In genomic region chr15:47784820-47785219, GRCh38 we compare ENCODE assay signal across 28 cellular contexts.
A peak's percentile ranks its signal among the peaks of the same experiment; 100 is the strongest.
DNase-seq lines count a peak whose midpoint lies in the region; ATAC-seq and TF ChIP-seq lines count a peak whose summit lies in the region.
"Had no signal": no experiment of that assay in that cellular context is flagged by ENCODE, and none has a peak within 500 bp of the region (broad histone marks: within the 10 kb centered on the region; RNA-seq: fewer than 3 reads in every experiment).

No MANE protein-coding gene starts in this region.

- intact Hi-C loops in left lung (cut with DNase I) = no loop called here
- intact Hi-C loops in thyroid gland (cut with DNase I) = no loop called here

- no peak overlapping the region for H3K27ac ChIP-seq in left lung
- peak overlapping the region in 2 of 3 donors; percentile 34 to 46 for H3K27ac ChIP-seq in thyroid gland
- H3K27ac ChIP-seq: 22Rv1; A549; BLaER1; BLaER1 treated with 17β-estradiol and CSF1 and Interleukin-3, amounts not matched to agents 10 nM and 100 nM; C4-2B had no signal

- no peak for TF ChIP-seq POLR2A in thyroid gland (IDR thresholded peaks at IDR 0.05)

- no peak overlapping the region for H3K4me3 ChIP-seq in left lung
- no peak overlapping the region for H3K4me3 ChIP-seq in thyroid gland (replicated peaks in 1 of 3)
- H3K4me3 ChIP-seq: A549; BLaER1; BLaER1 treated with 17β-estradiol and CSF1 and Interleukin-3, amounts not matched to agents 10 nM and 100 nM had no signal

- H3K9me3 ChIP-seq in left lung (no peaks in the 10 kb centered on the region), thyroid gland (no peaks in the 10 kb centered on the region)
- H3K9me3 ChIP-seq: A549, BE2C, Caco-2 had no signal

- no peaks in the 10 kb centered on the region for H3K36me3 ChIP-seq in left lung
- no peaks in the 10 kb centered on the region for H3K36me3 ChIP-seq in thyroid gland
- H3K36me3 ChIP-seq: BE2C; BLaER1; BLaER1 treated with 17β-estradiol and CSF1 and Interleukin-3, amounts not matched to agents 10 nM and 100 nM had no signal

- in situ Hi-C loops in ACHN (cut with HindIII; ENCODE audit: low pct_ligation_motif_present, low pct_unique_long_range_greater_than_20kb, low sequenced_read_pairs) = no loop called here

- H3K4me1 ChIP-seq in left lung = no peaks in the 10 kb centered on the region
- peaks cover 21 to 27% of the 10 kb centered on the region in 2 donors for H3K4me1 ChIP-seq in thyroid gland
- H3K4me1 ChIP-seq: A549; BE2C; BLaER1; BLaER1 treated with 17β-estradiol and CSF1 and Interleukin-3, amounts not matched to agents 10 nM and 100 nM; Caco-2 had no signal

- no peak for DNase-seq in left lung
- no peak for DNase-seq in thyroid gland
- DNase-seq in ACHN = no peak
- DNase-seq: 8988T; AML-193; BE2C; C1 segment of cervical spinal cord; Caco-2; Calu3; CD4-positive, alpha-beta memory T cell; CD4-positive, alpha-beta T cell; CD4-positive, CD25-positive, alpha-beta regulatory T cell; CD8-positive, alpha-beta memory T cell; CD8-positive, alpha-beta T cell; COR-L47; DMS 273 treated with DMSO at 0.1 percent for 48 hours; DMS153; DMS53; DMS79; DMS79 treated with DMSO at 0.1 percent for 48 hours; DND-41; EL had no signal

- no peaks in the 10 kb centered on the region for H3K27me3 ChIP-seq in left lung
- no peaks in the 10 kb centered on the region for H3K27me3 ChIP-seq in thyroid gland
- H3K27me3 ChIP-seq: BE2C; BLaER1; BLaER1 treated with 17β-estradiol and CSF1 and Interleukin-3, amounts not matched to agents 10 nM and 100 nM had no signal

- ATAC-seq in left lung (peak; percentile 63), GM18907 (IDR thresholded peaks at IDR 0.05; ENCODE audit: unreplicated experiment) (no peak)
- ATAC-seq: A549; CD8-positive, alpha-beta T cell had no signal

- no peak for TF ChIP-seq CTCF in left lung (IDR thresholded peaks at IDR 0.05)
- no peak for TF ChIP-seq CTCF in thyroid gland (IDR thresholded peaks at IDR 0.05)

Comparison
In these comparisons a context has a peak if more than half of its experiments do, and no peak if none do; other contexts are left out.
1. H3K27ac ChIP-seq: peak in thyroid gland (2 of 3); none in left lung (0 of 2).